ENCODE assay signal across 20 cellular contexts in genomic region chr9:122020398-122020797, GRCh38.
DNase-seq lines count a peak whose midpoint lies in the region; ATAC-seq and TF ChIP-seq lines count a peak whose summit lies in the region.
"Had no signal": no experiment of that assay in that cellular context is flagged by ENCODE, and none has a peak within 500 bp of the region (broad histone marks: within the 10 kb centered on the region; RNA-seq: fewer than 3 reads in every experiment).

No MANE protein-coding gene starts in this region.

- 70 to 74% methylated on average over 2 of the region's 2 CpGs for WGBS in GM23248 (ENCODE audit: low coverage in 1 of 2, low lambda C conversion rate in 2 of 2, missing lambda C conversion rate in 2 of 2), 2 experiments
- WGBS in body of pancreas, 2 donors = 50 to 66% methylated on average over 2 of the region's 2 CpGs

- H3K79me2 ChIP-seq in GM23248 (ENCODE audit: insufficient read depth) = no peaks in the 10 kb centered on the region

- no peak overlapping the region for H3K9ac ChIP-seq in GM23248

- no peak overlapping the region for H3K4me2 ChIP-seq in GM23248 (ENCODE audit: unreplicated experiment)

- H3K36me3 ChIP-seq in GM23248 (ENCODE audit: low read depth) (no peaks in the 10 kb centered on the region), body of pancreas (replicated peaks in 1 of 2; ENCODE audit: insufficient read depth in 1 of 2, low read depth in 2 of 2) (no peaks in the 10 kb centered on the region)
- H3K36me3 ChIP-seq: SJSA1 had no signal

- no peaks in the 10 kb centered on the region for H3K9me2 ChIP-seq in GM23248 (ENCODE audit: insufficient read depth)

- DNase-seq in GM23248 = peak; percentile 69
- DNase-seq in NCI-H226 = peak; percentile 18
- peak; percentile 60 for DNase-seq in dermis blood vessel endothelial cell
- peak; percentile 35 for DNase-seq in iris pigment epithelial cell (ENCODE audit: low read depth)
- DNase-seq in GM13976 (ENCODE audit: low spot score) = no peak
- DNase-seq in cerebellar nuclear complex (lab: John Stamatoyannopoulos, UW) = no peak
- no peak for DNase-seq in body of pancreas
- DNase-seq: C1 segment of cervical spinal cord, DMS 273 treated with DMSO at 0.1 percent for 48 hours, GDM1, KBM-7, MV-4-11, NCI-H1436, NCI-H2029, NCI-H510A treated with DMSO at 0.1 percent for 48 hours, NCI-H82 had no signal

- no peaks in the 10 kb centered on the region for H3K9me3 ChIP-seq in GM23248 (ENCODE audit: low read depth)
- peaks cover 0 to 9% (median 0%) of the 10 kb centered on the region in 3 donors for H3K9me3 ChIP-seq in body of pancreas
- H3K9me3 ChIP-seq: SJSA1 had no signal

- peaks cover 12% of the 10 kb centered on the region for H3K4me1 ChIP-seq in GM23248 (ENCODE audit: insufficient read depth)
- no peaks in the 10 kb centered on the region for H3K4me1 ChIP-seq in body of pancreas
- H3K4me1 ChIP-seq: SJSA1 had no signal

- H3K27me3 ChIP-seq in GM23248 (replicated peaks; ENCODE audit: insufficient read depth) (no peaks in the 10 kb centered on the region), body of pancreas (no peaks in the 10 kb centered on the region)
- H3K27me3 ChIP-seq: SJSA1 had no signal

- H4K20me1 ChIP-seq in GM23248 (ENCODE audit: insufficient read depth) = no peaks in the 10 kb centered on the region

- intact Hi-C loops in body of pancreas (cut with DNase I) = no loop called here

- no peak for ATAC-seq in body of pancreas
- ATAC-seq in GM19452 (IDR thresholded peaks at IDR 0.05; ENCODE audit: unreplicated experiment) = no peak
- ATAC-seq: HCT116 had no signal

- 0 out of 2 replicates have a peak, but pooled peaks cover 9% of the 10 kb centered on the region for H3F3A ChIP-seq in GM23248 (ENCODE audit: insufficient read depth)

- H3K4me3 ChIP-seq in GM23248 (no peak overlapping the region), body of pancreas (no peak overlapping the region)
- H3K4me3 ChIP-seq: SJSA1 had no signal

- in situ Hi-C loops in GM23248 (cut with MboI) = no loop called here
- in situ Hi-C loops in GM13976 (cut with MboI; ENCODE audit: low sequenced_read_pairs, unreplicated experiment) = no loop called here

- H2AFZ ChIP-seq in GM23248 = no peak overlapping the region

- H3K27ac ChIP-seq in GM23248 = no peak overlapping the region
- no peak overlapping the region for H3K27ac ChIP-seq in body of pancreas
- H3K27ac ChIP-seq: HL-60, SJSA1 had no signal

- no peak for TF ChIP-seq POLR2A in body of pancreas (IDR thresholded peaks at IDR 0.05)

- no peak for TF ChIP-seq CTCF in GM13976 (IDR thresholded peaks at IDR 0.05; ENCODE audit: borderline replicate concordance, control extremely low read depth, extremely low read depth, insufficient read depth, missing control alignments)
- no peak for TF ChIP-seq CTCF in body of pancreas (IDR thresholded peaks at IDR 0.05)

Comparison
In these comparisons a context has a peak if more than half of its experiments do, and no peak if none do; other contexts are left out.
1. DNase-seq: peak in GM23248 (single experiment), NCI-H226 (single experiment), dermis blood vessel endothelial cell (single experiment) and iris pigment epithelial cell (single experiment); none in GM13976 (single experiment), cerebellar nuclear complex (0 of 2) and body of pancreas (0 of 4).